14 cellular contexts compared by ENCODE assay signal in genomic region chr1:87592156-87592555, GRCh38.
A peak's percentile ranks its signal among the peaks of the same experiment; 100 is the strongest.
DNase-seq lines count a peak whose midpoint lies in the region; ATAC-seq and TF ChIP-seq lines count a peak whose summit lies in the region.
"Had no signal": no experiment of that assay in that cellular context is flagged by ENCODE, and none has a peak within 500 bp of the region (broad histone marks: within the 10 kb centered on the region; RNA-seq: fewer than 3 reads in every experiment).

No MANE protein-coding gene starts in this region.

- peaks cover 0 to 9% of the 10 kb centered on the region in 2 donors for H3K4me1 ChIP-seq in right atrium auricular region
- H3K4me1 ChIP-seq: colonic mucosa had no signal

- H3K36me3 Mint-ChIP-seq in activated B cell treated with CpG ODN at 0.5 μM for 24 hours (ENCODE audit: low read depth): no peaks in the 10 kb centered on the region
- H3K36me3 Mint-ChIP-seq: activated naive CD8-positive, alpha-beta T cell had no signal

- TF ChIP-seq CTCF in activated B cell treated with CpG ODN at 0.5 μM for 24 hours (IDR thresholded peaks at IDR 0.05) (no peak), right atrium auricular region (IDR thresholded peaks at IDR 0.05) (no peak)

- H3K4me3 ChIP-seq in right atrium auricular region: no peak overlapping the region
- H3K4me3 ChIP-seq: colonic mucosa, spleen had no signal

- H3K9me3 Mint-ChIP-seq in activated B cell treated with CpG ODN at 0.5 μM for 24 hours: no peaks in the 10 kb centered on the region
- H3K9me3 Mint-ChIP-seq: activated CD8-positive, alpha-beta T cell treated with anti-CD3 and anti-CD28 coated beads for 36 hours had no signal

- ATAC-seq in GM18873 (IDR thresholded peaks at IDR 0.05; ENCODE audit: low FRiP score, unreplicated experiment) (peak; percentile 93), GM21529 (IDR thresholded peaks at IDR 0.05; ENCODE audit: unreplicated experiment) (peak; percentile 85), HG03064 (IDR thresholded peaks at IDR 0.05; ENCODE audit: low read depth, unreplicated experiment) (peak; percentile 76), activated B cell treated with CpG ODN at 0.5 μM for 24 hours (ENCODE audit: low read depth) (peak; percentile 75)
- ATAC-seq: activated CD8-positive, alpha-beta T cell treated with anti-CD3 and anti-CD28 coated beads for 36 hours had no signal

- H3K4me1 Mint-ChIP-seq in activated B cell treated with CpG ODN at 0.5 μM for 24 hours: peaks cover 32% of the 10 kb centered on the region

- CTCF ChIA-PET in activated B cell treated with CpG ODN at 0.5 μM for 24 hours (lab: Charles Lee): no interaction called here

- intact Hi-C loops in activated B cell treated with CpG ODN at 0.5 μM for 24 hours (cut with micrococcal nuclease): loop anchor here (2.0 kb wide), 1 partner anchor 263 kb away; the partner anchor contains the start of gene LMO4

- no peak overlapping the region for H3K27ac ChIP-seq in right atrium auricular region
- H3K27ac ChIP-seq: colonic mucosa had no signal

- H3K9me3 ChIP-seq in right atrium auricular region: no peaks in the 10 kb centered on the region
- H3K9me3 ChIP-seq: colonic mucosa, spleen had no signal

- no peaks in the 10 kb centered on the region for H3K27me3 ChIP-seq in right atrium auricular region
- H3K27me3 ChIP-seq: colonic mucosa, spleen had no signal

- H3K27ac Mint-ChIP-seq in activated B cell treated with CpG ODN at 0.5 μM for 24 hours: no peak overlapping the region
- H3K27ac Mint-ChIP-seq: activated CD8-positive, alpha-beta T cell treated with anti-CD3 and anti-CD28 coated beads for 36 hours; activated naive CD8-positive, alpha-beta T cell had no signal

- H3K4me3 Mint-ChIP-seq in activated B cell treated with CpG ODN at 0.5 μM for 24 hours: no peak overlapping the region
- H3K4me3 Mint-ChIP-seq: activated CD8-positive, alpha-beta T cell treated with anti-CD3 and anti-CD28 coated beads for 36 hours; activated naive CD8-positive, alpha-beta T cell had no signal

- no peaks in the 10 kb centered on the region for H3K27me3 Mint-ChIP-seq in activated B cell treated with CpG ODN at 0.5 μM for 24 hours
- H3K27me3 Mint-ChIP-seq: activated CD8-positive, alpha-beta T cell treated with anti-CD3 and anti-CD28 coated beads for 36 hours had no signal

- POLR2A ChIA-PET in activated B cell treated with CpG ODN at 0.5 μM for 24 hours (lab: Charles Lee): no interaction called here

- H3K36me3 ChIP-seq in right atrium auricular region: no peaks in the 10 kb centered on the region
- H3K36me3 ChIP-seq: colonic mucosa, spleen had no signal

- DNase-seq in activated B cell treated with CpG ODN at 0.5 μM for 24 hours (no peak), HCEC 1CT (no peak), hepatic stellate cell (ENCODE audit: low spot score) (no peak), right atrium auricular region (ENCODE audit: low spot score) (no peak)
- DNase-seq in activated CD4-positive, alpha-beta T cell treated with anti-CD3 and anti-CD28 coated beads, Interleukin-2, amount 50 U/mL, for 1 hour: no peak
- DNase-seq: activated CD8-positive, alpha-beta T cell treated with anti-CD3 and anti-CD28 coated beads for 36 hours; colonic mucosa; IMR-90; NCI-H2029 treated with DMSO at 0.1 percent for 48 hours; spleen had no signal
